8 cellular contexts compared by ENCODE assay signal in genomic region chr17:59620518-59621259, GRCh38. TPM values are rescaled to one million over a fixed set of nuclear protein-coding genes. Genes with fewer than 3 reads are reported as not detected.
DNase-seq lines count a peak whose midpoint lies in the region; ATAC-seq, FAIRE-seq and TF ChIP-seq lines count a peak whose summit lies in the region.

No MANE protein-coding gene starts in this region.

- no peak for TF ChIP-seq CTCF in heart left ventricle (IDR thresholded peaks at IDR 0.05)

- H3K9me3 Mint-ChIP-seq in CD4-positive, alpha-beta memory T cell: peaks cover 0 to 5% (median 0%) of the 10 kb centered on the region in 8 donors
- no peaks in the 10 kb centered on the region for H3K9me3 Mint-ChIP-seq in activated naive CD4-positive, alpha-beta T cell treated with anti-CD3 and anti-CD28 coated beads, Interleukin-2, amount 50 U/mL, for 24 hours

- peak overlapping the region; percentile 96 for H3K27ac ChIP-seq in CD4-positive, alpha-beta memory T cell (ENCODE audit: low read depth, low read length)
- H3K27ac ChIP-seq in heart left ventricle (peak overlapping the region in 11 of 12 donors; percentile 93 to 100 (median 99)), aorta (ENCODE audit: low read depth in 1 of 2, low read length in 2 of 2) (peak overlapping the region; percentile 9 to 91)

- H3K4me1 Mint-ChIP-seq in CD4-positive, alpha-beta memory T cell: peaks cover 33 to 76% (median 49%) of the 10 kb centered on the region in 4 donors
- peaks cover 64% of the 10 kb centered on the region for H3K4me1 Mint-ChIP-seq in activated naive CD4-positive, alpha-beta T cell treated with anti-CD3 and anti-CD28 coated beads, Interleukin-2, amount 50 U/mL, for 24 hours

- 1 to 2% (median 2%) methylated on average over 13 to 14 of the region's 14 CpGs for WGBS in heart left ventricle, 4 donors
- 0 to 1% methylated on average over 13 to 14 of the region's 14 CpGs for WGBS in aorta, 2 donors

- DNase-seq in CD4-positive, alpha-beta memory T cell: peak; percentile 32 to 76 (median 40)
- DNase-seq in HTR-8/SVneo (ENCODE audit: insufficient read length, low spot score) (peak; percentile 45), SK-MEL-5 (ENCODE audit: low read depth, low spot score) (peak; percentile 83), heart left ventricle (peak; percentile 38 to 57 (median 52)), posterior cingulate gyrus (peak in 7 of 10 donors; percentile 10 to 77 (median 13)), aorta (peak in 1 of 2 donors; percentile 72)

- ATAC-seq in heart left ventricle: peak; percentile 0 to 33 (median 26)
- no peak for ATAC-seq in aorta (ENCODE audit: low FRiP score)
- no peak for ATAC-seq in HG03469 (IDR thresholded peaks at IDR 0.05; ENCODE audit: unreplicated experiment)

- H3K4me1 ChIP-seq in CD4-positive, alpha-beta memory T cell (ENCODE audit: insufficient read depth, low read length): peaks cover 57% of the 10 kb centered on the region
- H3K4me1 ChIP-seq in heart left ventricle (peaks cover 8 to 63% (median 47%) of the 10 kb centered on the region in 12 donors), aorta (ENCODE audit: control insufficient read depth in 1 of 2, insufficient read depth in 2 of 2, low read length in 2 of 2) (no peaks in the 10 kb centered on the region)

- CTCF ChIA-PET in CD4-positive, alpha-beta memory T cell (lab: Charles Lee; ENCODE audit: partially characterized antibody): interaction anchor here (0.9 to 1.4 kb wide), 3 partner anchors 17 to 22 kb away, joined by 3 to 4 read pairs (median 3); no protein-coding TSS in a partner anchor

- in situ Hi-C loops in SK-MEL-5 (cut with HindIII; ENCODE audit: low pct_unique_long_range_greater_than_20kb, low sequenced_read_pairs): loop anchor here (5.0 kb wide), 1 partner anchor 42 kb away; no protein-coding TSS in a partner anchor

- H3K36me3 Mint-ChIP-seq in CD4-positive, alpha-beta memory T cell: peaks cover 0 to 37% of the 10 kb centered on the region in 2 donors
- peaks cover 1% of the 10 kb centered on the region for H3K36me3 Mint-ChIP-seq in activated naive CD4-positive, alpha-beta T cell treated with anti-CD3 and anti-CD28 coated beads, Interleukin-2, amount 50 U/mL, for 24 hours

- POLR2A ChIA-PET in CD4-positive, alpha-beta memory T cell (lab: Charles Lee; ENCODE audit: partially characterized antibody): interaction anchor here (0.6 to 4.7 kb wide), 14 partner anchors 14 to 400 kb away, joined by 3 to 62 read pairs (median 6); partner anchors contain the start of genes DHX40, GDPD1, PTRH2 and RNFT1

- FAIRE-seq in HTR-8/SVneo (lab: Jason Lieb, UNC): peak; percentile 46

- H3K4me3 ChIP-seq in CD4-positive, alpha-beta memory T cell (ENCODE audit: low read length in 2 of 2): peak overlapping the region; percentile 89 to 98
- H3K4me3 ChIP-seq in heart left ventricle (peak overlapping the region; percentile 68 to 97 (median 84)), aorta (ENCODE audit: low read length in 2 of 2) (peak overlapping the region; percentile 96 to 100)

- H3K27ac Mint-ChIP-seq in CD4-positive, alpha-beta memory T cell: peak overlapping the region; percentile 97 to 99 (median 99)
- H3K27ac Mint-ChIP-seq in activated naive CD4-positive, alpha-beta T cell treated with anti-CD3 and anti-CD28 coated beads, Interleukin-2, amount 50 U/mL, for 24 hours: peak overlapping the region; percentile 100

- H3K4me3 Mint-ChIP-seq in CD4-positive, alpha-beta memory T cell: peak overlapping the region; percentile 92 to 99 (median 97)
- H3K4me3 Mint-ChIP-seq in activated naive CD4-positive, alpha-beta T cell treated with anti-CD3 and anti-CD28 coated beads, Interleukin-2, amount 50 U/mL, for 24 hours: peak overlapping the region; percentile 99

- H3K9me3 ChIP-seq in CD4-positive, alpha-beta memory T cell (ENCODE audit: control insufficient read depth in 1 of 2, low read length in 2 of 2): no peaks in the 10 kb centered on the region
- no peaks in the 10 kb centered on the region for H3K9me3 ChIP-seq in heart left ventricle
- H3K9me3 ChIP-seq in aorta (ENCODE audit: control insufficient read depth, low read length): no peaks in the 10 kb centered on the region

- TF ChIP-seq POLR2A in heart left ventricle (IDR thresholded peaks at IDR 0.05): no peak

- no peaks in the 10 kb centered on the region for H3K27me3 ChIP-seq in CD4-positive, alpha-beta memory T cell (ENCODE audit: insufficient read depth, low read length)
- H3K27me3 ChIP-seq in heart left ventricle (no peaks in the 10 kb centered on the region), aorta (ENCODE audit: control insufficient read depth in 1 of 2, insufficient read depth in 2 of 2, low read length in 1 of 2) (no peaks in the 10 kb centered on the region)

- intact Hi-C loops in CD4-positive, alpha-beta memory T cell (cut with micrococcal nuclease): no loop called here
- intact Hi-C loops in heart left ventricle (cut with DNase I) (no loop called here), posterior cingulate gyrus (cut with DNase I) (no loop called here), aorta (cut with DNase I) (loop anchor here in 1 of 2 donors (5.0 kb wide), 1 partner anchor 47 kb away; no protein-coding TSS in a partner anchor)

- H3K36me3 ChIP-seq in CD4-positive, alpha-beta memory T cell (ENCODE audit: insufficient read depth, low read length): no peaks in the 10 kb centered on the region
- H3K36me3 ChIP-seq in heart left ventricle (peaks cover 0 to 9% (median 0%) of the 10 kb centered on the region in 9 donors), aorta (ENCODE audit: control insufficient read depth in 1 of 2, insufficient read depth in 2 of 2, low read length in 1 of 2) (no peaks in the 10 kb centered on the region)

- no peaks in the 10 kb centered on the region for H3K27me3 Mint-ChIP-seq in CD4-positive, alpha-beta memory T cell
- H3K27me3 Mint-ChIP-seq in activated naive CD4-positive, alpha-beta T cell treated with anti-CD3 and anti-CD28 coated beads, Interleukin-2, amount 50 U/mL, for 24 hours: peaks cover 1% of the 10 kb centered on the region

RNA-seq across cellular contexts. Expression of gene CLTC, which starts 1.0 kb away (rescaled TPM):
- 100 to 1,000 TPM; 115 to 118 TPM for total RNA-seq in CD4-positive, alpha-beta memory T cell
- polyA plus RNA-seq in CD4-positive, alpha-beta memory T cell: 10 to 100 TPM; 27.0 to 54.2 TPM
- total RNA-seq in SK-MEL-5 (2014; rRNA removed; shearing (Covaris generic)): 471 and 485 TPM in 2 replicates
- 402 and 619 TPM in 2 replicates for polyA plus RNA-seq in SK-MEL-5 (2015; cell fraction: cytosol; rRNA removed)
- 214 and 271 TPM in 2 replicates for polyA plus RNA-seq in SK-MEL-5 (2015; cell fraction: nucleus; rRNA removed)
- total RNA-seq in heart left ventricle: 100 to 1,000 TPM; 144 to 242 (median 193) TPM
- polyA plus RNA-seq in heart left ventricle: 100 to 1,000 TPM in 1 of 2 donors, 10 to 100 TPM in 1; 49.8 to 130 TPM
- total RNA-seq in aorta: 100 to 1,000 TPM; 243 to 289 TPM
- 10 to 100 TPM; 37.4 to 87.3 TPM for polyA plus RNA-seq in aorta

RNA-seq across cellular contexts. Expression of gene DHX40, which starts 55.3 kb away (rescaled TPM):
- total RNA-seq in CD4-positive, alpha-beta memory T cell: 10 to 100 TPM; 25.4 to 29.9 TPM
- 10 to 100 TPM; 19.9 to 27.1 TPM for polyA plus RNA-seq in CD4-positive, alpha-beta memory T cell
- total RNA-seq in SK-MEL-5 (2014; rRNA removed; shearing (Covaris generic)): 144 and 151 TPM in 2 replicates
- 67.0 and 99.2 TPM in 2 replicates for polyA plus RNA-seq in SK-MEL-5 (2015; cell fraction: cytosol; rRNA removed)
- polyA plus RNA-seq in SK-MEL-5 (2015; cell fraction: nucleus; rRNA removed): 69.6 and 84.9 TPM in 2 replicates
- 10 to 100 TPM; 15.5 to 25.4 (median 21.2) TPM for total RNA-seq in heart left ventricle
- 10 to 100 TPM in 1 of 2 donors, 1 to 10 TPM in 1; 5.5 to 21.9 TPM for polyA plus RNA-seq in heart left ventricle
- 10 to 100 TPM; 29.3 to 34.0 TPM for total RNA-seq in aorta
- polyA plus RNA-seq in aorta: 10 to 100 TPM; 17.3 to 26.5 TPM

Comparison
In these comparisons a context has a peak if more than half of its experiments do, and no peak if none do; other contexts are left out.
1. ATAC-seq: peak in heart left ventricle (4 of 4); none in aorta (single experiment) and HG03469 (single experiment).
2. Peak in every context shown above with its lines, with median percentiles within 50 percentile points of each other: H3K27ac ChIP-seq and H3K4me3 ChIP-seq.